10 cellular contexts compared by ENCODE assay signal in the genomic region with DNA sequence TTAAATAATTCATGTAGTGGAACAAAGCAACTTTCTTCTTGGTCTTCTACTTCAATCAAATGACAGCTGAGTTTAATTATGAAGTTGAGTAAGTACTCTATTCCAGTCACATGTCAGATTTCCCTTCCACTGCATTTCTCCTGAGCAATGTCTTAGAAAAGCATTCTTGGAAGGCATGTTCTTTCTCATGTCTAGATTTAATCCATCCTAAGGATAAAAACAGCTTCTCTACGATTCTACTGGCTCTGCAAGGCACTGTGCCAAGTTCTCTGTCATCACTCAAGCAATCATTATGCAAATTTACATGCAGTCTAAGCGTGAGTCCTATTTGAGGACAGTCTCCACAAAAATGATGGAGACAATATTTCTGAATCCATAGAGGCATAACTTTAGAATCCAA.
DNase-seq lines count a peak whose midpoint lies in the region; ATAC-seq and TF ChIP-seq lines count a peak whose summit lies in the region.
"Had no signal": no experiment of that assay in that cellular context is flagged by ENCODE, and none has a peak within 500 bp of the region (broad histone marks: within the 10 kb centered on the region; RNA-seq: fewer than 3 reads in every experiment).

No MANE protein-coding gene starts in this region.

- WGBS in lower leg skin, 2 donors: 8 to 10% methylated on average over 2 of the region's 2 CpGs

- no peaks in the 10 kb centered on the region for H3K36me3 ChIP-seq in CD8-positive, alpha-beta T cell (ENCODE audit: insufficient read depth, low read length)
- H3K36me3 ChIP-seq in MM.1S (replicated peaks; ENCODE audit: insufficient read depth, low read length): no peaks in the 10 kb centered on the region

- H3K36me3 Mint-ChIP-seq in CD8-positive, alpha-beta T cell: no peaks in the 10 kb centered on the region
- H3K36me3 Mint-ChIP-seq in activated T-helper 2 cell treated with anti-CD3 and anti-CD28 coated beads, Interferon-gamma antibody, Interleukin-2, Interleukin-4, amounts not matched to agents 10 μg/mL and 5 μg/mL and 100 μg/mL, durations not matched to agents 14 hours and 24 hours and 36 hours (ENCODE audit: low read depth): no peaks in the 10 kb centered on the region

- H3K4me1 ChIP-seq in CD8-positive, alpha-beta T cell (ENCODE audit: insufficient read depth, low read length): no peaks in the 10 kb centered on the region
- H3K4me1 ChIP-seq in MM.1S (ENCODE audit: low read length): no peaks in the 10 kb centered on the region

- H3K27ac Mint-ChIP-seq in CD8-positive, alpha-beta T cell: no peak overlapping the region
- no peak overlapping the region for H3K27ac Mint-ChIP-seq in activated T-helper 2 cell treated with anti-CD3 and anti-CD28 coated beads, Interferon-gamma antibody, Interleukin-2, Interleukin-4, amounts not matched to agents 10 μg/mL and 5 μg/mL and 100 μg/mL, durations not matched to agents 14 hours and 24 hours and 36 hours
- H3K27ac Mint-ChIP-seq: GM23338 had no signal

- CTCF ChIA-PET in CD8-positive, alpha-beta T cell (lab: Charles Lee): no interaction called here

- H3K9ac ChIP-seq in MM.1S (ENCODE audit: low read length): no peak overlapping the region

- no peak overlapping the region for H3K4me3 Mint-ChIP-seq in CD8-positive, alpha-beta T cell
- no peak overlapping the region for H3K4me3 Mint-ChIP-seq in activated T-helper 2 cell treated with anti-CD3 and anti-CD28 coated beads, Interferon-gamma antibody, Interleukin-2, Interleukin-4, amounts not matched to agents 10 μg/mL and 5 μg/mL and 100 μg/mL, durations not matched to agents 14 hours and 24 hours and 36 hours (ENCODE audit: low read depth)
- H3K4me3 Mint-ChIP-seq: GM23338 had no signal

- POLR2A ChIA-PET in CD8-positive, alpha-beta T cell (lab: Charles Lee): no interaction called here

- no peaks in the 10 kb centered on the region for H4K20me1 ChIP-seq in MM.1S (ENCODE audit: insufficient read depth, low read length)

- H3K9me2 ChIP-seq in MM.1S (replicated peaks; ENCODE audit: insufficient read depth, low read length): no peaks in the 10 kb centered on the region

- DNase-seq in AG09309 (ENCODE audit: low read depth): peak; percentile 59
- DNase-seq in NCI-H1105 (lab: John Stamatoyannopoulos, UW): peak; percentile 28
- DNase-seq in dedifferentiated amniotic fluid mesenchymal stem cell (ENCODE audit: extremely low spot score): peak; percentile 73
- DNase-seq in middle frontal gyrus (ENCODE audit: extremely low spot score, low spot score): peak; percentile 45
- no peak for DNase-seq in CD8-positive, alpha-beta T cell
- DNase-seq in MM.1S: no peak
- no peak for DNase-seq in activated T-helper 2 cell treated with anti-CD3 and anti-CD28 coated beads, Interferon-gamma antibody, Interleukin-2, Interleukin-4, amounts not matched to agents 10 μg/mL and 5 μg/mL and 100 μg/mL, durations not matched to agents 14 hours and 24 hours and 36 hours (ENCODE audit: low spot score)
- no peak for DNase-seq in lower leg skin (ENCODE audit: low spot score in 2 of 2)
- DNase-seq: central memory CD4-positive, alpha-beta T cell had no signal

- H3K9me3 Mint-ChIP-seq in CD8-positive, alpha-beta T cell: no peaks in the 10 kb centered on the region
- H3K9me3 Mint-ChIP-seq in activated T-helper 2 cell treated with anti-CD3 and anti-CD28 coated beads, Interferon-gamma antibody, Interleukin-2, Interleukin-4, amounts not matched to agents 10 μg/mL and 5 μg/mL and 100 μg/mL, durations not matched to agents 14 hours and 24 hours and 36 hours: no peaks in the 10 kb centered on the region
- H3K9me3 Mint-ChIP-seq: GM23338 had no signal

- no peak for TF ChIP-seq POLR2A in lower leg skin (IDR thresholded peaks at IDR 0.05)

- no peaks in the 10 kb centered on the region for H3F3A ChIP-seq in MM.1S (ENCODE audit: insufficient read depth, low read length)

- no peak overlapping the region for H3K27ac ChIP-seq in CD8-positive, alpha-beta T cell (ENCODE audit: low read depth, low read length)
- H3K27ac ChIP-seq in MM.1S (ENCODE audit: low read length): no peak overlapping the region

- H3K79me2 ChIP-seq in MM.1S (ENCODE audit: low read length): no peaks in the 10 kb centered on the region

- no peak overlapping the region for H2AFZ ChIP-seq in MM.1S (ENCODE audit: low read length)
- H2AFZ ChIP-seq: GM23338 had no signal

- intact Hi-C loops in CD8-positive, alpha-beta T cell (cut with DNase I, micrococcal nuclease): no loop called here
- intact Hi-C loops in activated T-helper 2 cell treated with anti-CD3 and anti-CD28 coated beads, Interferon-gamma antibody, Interleukin-2, Interleukin-4, amounts not matched to agents 10 μg/mL and 5 μg/mL and 100 μg/mL, durations not matched to agents 14 hours and 24 hours and 36 hours (cut with micrococcal nuclease): no loop called here
- intact Hi-C loops in lower leg skin (cut with DNase I; ENCODE audit: low total_unique reads): no loop called here

- TF ChIP-seq CTCF in AG09309 (IDR thresholded peaks at IDR 0.05; ENCODE audit: control insufficient read depth, insufficient read depth, low read depth, low read length, missing control alignments): no peak
- no peak for TF ChIP-seq CTCF in CD8-positive, alpha-beta T cell (IDR thresholded peaks at IDR 0.05)
- no peak for TF ChIP-seq CTCF in MM.1S (IDR thresholded peaks at IDR 0.05; ENCODE audit: low read length)
- no peak for TF ChIP-seq CTCF in lower leg skin (IDR thresholded peaks at IDR 0.05)

- H3K9me3 ChIP-seq in CD8-positive, alpha-beta T cell (ENCODE audit: low read length): no peaks in the 10 kb centered on the region
- H3K9me3 ChIP-seq in MM.1S (replicated peaks; ENCODE audit: insufficient read depth, low read length): no peaks in the 10 kb centered on the region

- no peaks in the 10 kb centered on the region for H3K27me3 ChIP-seq in CD8-positive, alpha-beta T cell (ENCODE audit: insufficient read depth, low read length)
- H3K27me3 ChIP-seq in MM.1S (replicated peaks; ENCODE audit: insufficient read depth, low read length): no peaks in the 10 kb centered on the region

- ATAC-seq in CD8-positive, alpha-beta T cell: no peak
- ATAC-seq: GM23338 had no signal

- H3K4me3 ChIP-seq in AG09309 (ENCODE audit: control insufficient read depth, low read depth, low read length): no peak overlapping the region; the same call in 1 of the 2 replicates
- no peak overlapping the region for H3K4me3 ChIP-seq in CD8-positive, alpha-beta T cell (ENCODE audit: low read depth, low read length)
- H3K4me3 ChIP-seq in MM.1S (ENCODE audit: low read length): no peak overlapping the region
- H3K4me3 ChIP-seq in lower leg skin (ENCODE audit: low read depth, poor library complexity, severe bottlenecking): no peak overlapping the region
- H3K4me3 ChIP-seq: GM23338 had no signal

- H3K27me3 Mint-ChIP-seq in CD8-positive, alpha-beta T cell (ENCODE audit: low read depth): peaks cover 10% of the 10 kb centered on the region
- H3K27me3 Mint-ChIP-seq in activated T-helper 2 cell treated with anti-CD3 and anti-CD28 coated beads, Interferon-gamma antibody, Interleukin-2, Interleukin-4, amounts not matched to agents 10 μg/mL and 5 μg/mL and 100 μg/mL, durations not matched to agents 14 hours and 24 hours and 36 hours (ENCODE audit: low read depth): peaks cover 10% of the 10 kb centered on the region

- no peak overlapping the region for H3K4me2 ChIP-seq in MM.1S (ENCODE audit: low read depth, low read length)
- H3K4me2 ChIP-seq: GM23338 had no signal

- H3K4me1 Mint-ChIP-seq in CD8-positive, alpha-beta T cell (ENCODE audit: low read depth): no peaks in the 10 kb centered on the region
- H3K4me1 Mint-ChIP-seq in activated T-helper 2 cell treated with anti-CD3 and anti-CD28 coated beads, Interferon-gamma antibody, Interleukin-2, Interleukin-4, amounts not matched to agents 10 μg/mL and 5 μg/mL and 100 μg/mL, durations not matched to agents 14 hours and 24 hours and 36 hours (ENCODE audit: low read depth): no peaks in the 10 kb centered on the region
- H3K4me1 Mint-ChIP-seq: GM23338 had no signal

Comparison
In these comparisons a context has a peak if more than half of its experiments do, and no peak if none do; other contexts are left out.
1. DNase-seq: peak in AG09309 (single experiment), NCI-H1105 (single experiment), dedifferentiated amniotic fluid mesenchymal stem cell (single experiment) and middle frontal gyrus (single experiment); none in CD8-positive, alpha-beta T cell (0 of 7), MM.1S (single experiment), activated T-helper 2 cell treated with anti-CD3 and anti-CD28 coated beads, Interferon-gamma antibody, Interleukin-2, Interleukin-4, amounts not matched to agents 10 μg/mL and 5 μg/mL and 100 μg/mL, durations not matched to agents 14 hours and 24 hours and 36 hours (single experiment) and lower leg skin (0 of 2).